ENCODE assay signal across 1 cellular context in genomic region chr5:113487779-113488644, GRCh38.
A peak's percentile ranks its signal among the peaks of the same experiment; 100 is the strongest.
TF ChIP-seq lines count a peak whose summit lies in the region.

TSS of gene MCC (minus strand) at chr5:113488453.

TF ChIP-seq in HepG2, 621 proteins besides CTCF, POLR2A, EP300 and RAD21 (continued from another document and continues in another):
- TF ChIP-seq ZNF576 (CRISPR knock-in tag; IDR thresholded peaks at IDR 0.05) = no peak
- no peak for TF ChIP-seq TAF15 (IDR thresholded peaks at IDR 0.05; ENCODE audit: low read depth, low read length, poor library complexity, severe bottlenecking)
- TF ChIP-seq ZNF329 (CRISPR knock-in tag; IDR thresholded peaks at IDR 0.05; ENCODE audit: low read depth) = no peak
- peak; percentile 82; the same call in 1 of the 2 replicates for TF ChIP-seq RFXAP (CRISPR knock-in tag; IDR thresholded peaks at IDR 0.05; ENCODE audit: borderline replicate concordance)
- TF ChIP-seq ZNF317 (CRISPR knock-in tag; IDR thresholded peaks at IDR 0.05) = no peak
- TF ChIP-seq MTF1 (CRISPR knock-in tag; IDR thresholded peaks at IDR 0.05) = no peak
- TF ChIP-seq TMF1 (CRISPR knock-in tag; IDR thresholded peaks at IDR 0.05; ENCODE audit: low read depth) = no peak
- no peak for TF ChIP-seq ZNF629 (CRISPR knock-in tag; conservative IDR thresholded peaks at IDR 0.05)
- TF ChIP-seq DPF2 (CRISPR knock-in tag; IDR thresholded peaks at IDR 0.05; ENCODE audit: borderline replicate concordance, low read depth) = no peak
- TF ChIP-seq TFDP2 (CRISPR knock-in tag; IDR thresholded peaks at IDR 0.05) = 0 out of 2 replicates have a peak, but pooled peaks have one; percentile 50
- TF ChIP-seq ZNF761 (CRISPR knock-in tag; conservative IDR thresholded peaks at IDR 0.05) = 0 out of 2 replicates have a peak, but pooled peaks have one; percentile 42
- no peak for TF ChIP-seq ZBTB49 (CRISPR knock-in tag; IDR thresholded peaks at IDR 0.05; ENCODE audit: borderline replicate concordance)
- peak; percentile 36; the same call in 1 of the 2 replicates for TF ChIP-seq GATAD2A (CRISPR knock-in tag; IDR thresholded peaks at IDR 0.05)
- TF ChIP-seq ERF (CRISPR knock-in tag; IDR thresholded peaks at IDR 0.05) = no peak
- no peak for TF ChIP-seq CCAR2 (optimal IDR thresholded peaks at IDR 0.05; ENCODE audit: low read depth, low read length)
- no peak for TF ChIP-seq CEBPB (IDR thresholded peaks at IDR 0.05; ENCODE audit: borderline replicate concordance, low read depth, low read length)
- no peak for TF ChIP-seq MATR3 (CRISPR knock-in tag; IDR thresholded peaks at IDR 0.05)
- TF ChIP-seq ZBTB42 (CRISPR knock-in tag; IDR thresholded peaks at IDR 0.05) = no peak
- no peak for TF ChIP-seq ZNF709 (CRISPR knock-in tag; IDR thresholded peaks at IDR 0.05)
- peak; percentile 100 for TF ChIP-seq ZNF441 (CRISPR knock-in tag; IDR thresholded peaks at IDR 0.05; ENCODE audit: borderline replicate concordance)
- TF ChIP-seq SP140L (CRISPR knock-in tag; IDR thresholded peaks at IDR 0.05; ENCODE audit: borderline replicate concordance) = no peak
- TF ChIP-seq ZNF530 (CRISPR knock-in tag; IDR thresholded peaks at IDR 0.05; ENCODE audit: low read depth) = no peak
- no peak for TF ChIP-seq MEF2D (CRISPR knock-in tag; IDR thresholded peaks at IDR 0.05)
- 0 out of 2 replicates have a peak, but pooled peaks have one; percentile 57 for TF ChIP-seq RNF2 (conservative IDR thresholded peaks at IDR 0.05; ENCODE audit: low read depth)
- 0 out of 2 replicates have a peak, but pooled peaks have one; percentile 34 for TF ChIP-seq ZNF331 (CRISPR knock-in tag; IDR thresholded peaks at IDR 0.05)
- TF ChIP-seq DMTF1 (CRISPR knock-in tag; IDR thresholded peaks at IDR 0.05) = no peak
- 0 out of 2 replicates have a peak, but pooled peaks have one; percentile 51 for TF ChIP-seq ZC3H13 (CRISPR knock-in tag; IDR thresholded peaks at IDR 0.05)
- 0 out of 2 replicates have a peak, but pooled peaks have one; percentile 47 for TF ChIP-seq SMAD1 (CRISPR knock-in tag; IDR thresholded peaks at IDR 0.05; ENCODE audit: borderline replicate concordance, low read depth)
- no peak for TF ChIP-seq TBP (CRISPR knock-in tag; IDR thresholded peaks at IDR 0.05)
- no peak for TF ChIP-seq RELA (CRISPR knock-in tag; IDR thresholded peaks at IDR 0.05)
- no peak for TF ChIP-seq NCOR1 (IDR thresholded peaks at IDR 0.05; ENCODE audit: borderline replicate concordance, low read length)
- TF ChIP-seq HOXA5 (CRISPR knock-in tag; IDR thresholded peaks at IDR 0.05) = no peak
- TF ChIP-seq PRDM15 (CRISPR knock-in tag; IDR thresholded peaks at IDR 0.05) = peak; percentile 99
- TF ChIP-seq PREB (CRISPR knock-in tag; IDR thresholded peaks at IDR 0.05) = no peak
- TF ChIP-seq HNRNPLL (IDR thresholded peaks at IDR 0.05; ENCODE audit: low read depth, low read length, poor library complexity, severe bottlenecking) = peak; percentile 98
- TF ChIP-seq ZNF703 (CRISPR knock-in tag; IDR thresholded peaks at IDR 0.05; ENCODE audit: borderline replicate concordance) = no peak
- no peak for TF ChIP-seq ZNF691 (CRISPR knock-in tag; IDR thresholded peaks at IDR 0.05; ENCODE audit: borderline replicate concordance, low read depth)
- peak; percentile 69 for TF ChIP-seq SRSF1 (optimal IDR thresholded peaks at IDR 0.05; ENCODE audit: low read depth, low read length)
- peak; percentile 85; the same call in 1 of the 2 replicates for TF ChIP-seq ZNF839 (CRISPR knock-in tag; IDR thresholded peaks at IDR 0.05; ENCODE audit: borderline replicate concordance)
- peak; percentile 34; the same call in 1 of the 2 replicates for TF ChIP-seq ZMYM3 (CRISPR knock-in tag; IDR thresholded peaks at IDR 0.05)
- no peak for TF ChIP-seq TP53 (CRISPR knock-in tag; conservative IDR thresholded peaks at IDR 0.05)
- no peak for TF ChIP-seq AGO2 (optimal IDR thresholded peaks at IDR 0.05; ENCODE audit: low read depth, low read length)
- no peak for TF ChIP-seq ZNF724P (CRISPR knock-in tag; IDR thresholded peaks at IDR 0.05; ENCODE audit: borderline replicate concordance)
- no peak for TF ChIP-seq ZNF276 (CRISPR knock-in tag; IDR thresholded peaks at IDR 0.05; ENCODE audit: low read depth)
- TF ChIP-seq ZNF800 (CRISPR knock-in tag; IDR thresholded peaks at IDR 0.05) = peak; percentile 63; the same call in 1 of the 2 replicates
- TF ChIP-seq RFX5 (IDR thresholded peaks at IDR 0.05; ENCODE audit: low read depth, low read length) = 0 out of 2 replicates have a peak, but pooled peaks have one; percentile 28
- 0 out of 2 replicates have a peak, but pooled peaks have one; percentile 30 for TF ChIP-seq HOMEZ (CRISPR knock-in tag; IDR thresholded peaks at IDR 0.05; ENCODE audit: low read depth)
- TF ChIP-seq MED1 (CRISPR knock-in tag; IDR thresholded peaks at IDR 0.05) = no peak
- no peak for TF ChIP-seq FOXC1 (CRISPR knock-in tag; IDR thresholded peaks at IDR 0.05; ENCODE audit: borderline replicate concordance)
- no peak for TF ChIP-seq IKZF4 (CRISPR knock-in tag; IDR thresholded peaks at IDR 0.05; ENCODE audit: borderline replicate concordance, low read depth, not compliant biosample characterization)
